ENCODE assay signal across 27 cellular contexts in the genomic region with DNA sequence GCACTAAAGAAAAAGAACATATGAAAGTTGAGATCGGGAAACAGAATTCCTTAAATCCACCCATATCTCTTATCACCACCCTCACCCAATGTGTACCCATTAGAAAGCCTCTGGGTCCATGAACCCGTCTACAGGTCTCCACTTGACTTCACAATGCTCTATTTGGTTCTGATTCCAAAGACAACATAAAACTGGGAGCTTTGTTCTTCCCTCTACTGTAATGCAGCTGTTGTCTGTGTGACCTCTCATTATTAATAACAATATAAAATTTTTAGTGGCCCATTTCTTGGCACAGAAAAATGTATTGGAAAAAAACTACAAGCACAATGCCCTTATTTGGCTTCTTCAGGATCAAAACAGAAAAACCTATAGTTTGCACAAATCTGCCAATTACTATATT.
"Had no signal": no experiment of that assay in that cellular context is flagged by ENCODE, and none has a peak within 500 bp of the region (broad histone marks: within the 10 kb centered on the region; RNA-seq: fewer than 3 reads in every experiment).

No MANE protein-coding gene starts in this region.

- H3K27ac ChIP-seq: ascending aorta, breast epithelium, cardiac muscle cell, colonic mucosa had no signal

- DNase-seq: activated CD4-positive, alpha-beta memory T cell treated with anti-CD3 and anti-CD28 coated beads for 36 hours; activated CD4-positive, alpha-beta T cell treated with anti-CD3 and anti-CD28 coated beads for 36 hours; activated CD4-positive, alpha-beta T cell treated with anti-CD3 and anti-CD28 coated beads, Interleukin-2, amount 10 ng/mL, durations not matched to agents 24 days and 14 days; activated CD4-positive, CD25-positive, alpha-beta regulatory T cell; activated CD4-positive, CD25-positive, alpha-beta regulatory T cell treated with anti-CD3 and anti-CD28 coated beads, Interleukin-2, amount 50 U/mL, for 72 hours; activated CD8-positive, alpha-beta memory T cell treated with anti-CD3 and anti-CD28 coated beads, Interleukin-2, amount 10 ng/mL, durations not matched to agents 7 days and 5 days; activated CD8-positive, alpha-beta memory T cell treated with anti-CD3 and anti-CD28 coated beads, Interleukin-2, amount 50 U/mL, for 4 hours; activated CD8-positive, alpha-beta T cell treated with anti-CD3 and anti-CD28 coated beads, Interleukin-2, amount 10 ng/mL, durations not matched to agents 7 days and 5 days; activated gamma-delta T cell; activated naive CD4-positive, alpha-beta T cell; activated naive CD4-positive, alpha-beta T cell treated with anti-CD3 and anti-CD28 coated beads, Interleukin-2, amount 10 ng/mL, durations not matched to agents 7 days and 5 days; activated naive CD8-positive, alpha-beta T cell treated with anti-CD3 and anti-CD28 coated beads, Interleukin-2, amount 10 ng/mL, durations not matched to agents 7 days and 5 days; activated T-cell treated with anti-CD3 and anti-CD28 coated beads, Interleukin-2, amount 50 U/mL, for 1 hour; activated T-cell treated with anti-CD3 and anti-CD28 coated beads, Interleukin-2, amount 50 U/mL, for 48 hours; central memory CD4-positive, alpha-beta T cell; cerebellar nuclear complex; colonic mucosa; effector CD8-positive, alpha-beta T cell; foreskin fibroblast; head of caudate nucleus; hippocampal formation; T-helper 2 cell had no signal

- H3K4me3 ChIP-seq: ascending aorta, breast epithelium, cardiac muscle cell, colonic mucosa had no signal

- H3K9me3 ChIP-seq: ascending aorta, breast epithelium, colonic mucosa had no signal

- H3K36me3 ChIP-seq: ascending aorta, breast epithelium, cardiac muscle cell, colonic mucosa had no signal

- H3K4me1 ChIP-seq: breast epithelium, colonic mucosa had no signal

- FAIRE-seq: endometrium, frontal cortex had no signal

- H3K27me3 ChIP-seq: ascending aorta, breast epithelium, cardiac muscle cell, colonic mucosa had no signal
